1 cellular context compared by ENCODE assay signal in genomic region chr15:74389115-74390048, GRCh38.
TF ChIP-seq lines count a peak whose summit lies in the region.

No MANE protein-coding gene starts in this region.

TF ChIP-seq in K562, 482 proteins besides CTCF, POLR2A, EP300 and RAD21 (continued from another document and continues in another):
- TF ChIP-seq NFATC3 (IDR thresholded peaks at IDR 0.05) (peak; percentile 54; the same call in 1 of the 2 replicates), ZNF695 (CRISPR knock-in tag; IDR thresholded peaks at IDR 0.05) (peak; percentile 88), RCOR1 (IDR thresholded peaks at IDR 0.05; ENCODE audit: borderline replicate concordance in 1 of 2, low read depth in 2 of 2, low read length in 2 of 2) (peak; percentile 89 to 98), ATF4 (CRISPR knock-in tag; IDR thresholded peaks at IDR 0.05) (peak; percentile 82), CC2D1A (IDR thresholded peaks at IDR 0.05) (peak; percentile 99), IRF2 (CRISPR knock-in tag; IDR thresholded peaks at IDR 0.05) (no peak), CBX3 (IDR thresholded peaks at IDR 0.05; ENCODE audit: borderline replicate concordance in 1 of 2, low read length in 2 of 2) (peak in 1 of 2 experiments; percentile 78; a peak in 1 of 3 replicates), SMAD4 (CRISPR knock-in tag; conservative IDR thresholded peaks at IDR 0.05) (peak; percentile 98), DACH1 (IDR thresholded peaks at IDR 0.05; ENCODE audit: partially characterized antibody) (peak; percentile 48), COPS2 (conservative IDR thresholded peaks at IDR 0.05) (no peak), ATF7 (IDR thresholded peaks at IDR 0.05) (peak; percentile 92), ZNF764 (CRISPR knock-in tag; IDR thresholded peaks at IDR 0.05; ENCODE audit: low read depth) (no peak), KLF16 (IDR thresholded peaks at IDR 0.05) (peak; percentile 99), FOXJ3 (CRISPR knock-in tag; IDR thresholded peaks at IDR 0.05) (no peak), ZNF12 (CRISPR knock-in tag; IDR thresholded peaks at IDR 0.05) (no peak), BMI1 (IDR thresholded peaks at IDR 0.05; ENCODE audit: low read length) (no peak), FUS (optimal IDR thresholded peaks at IDR 0.05; ENCODE audit: low read depth, low read length) (no peak), HINFP (tag; conservative IDR thresholded peaks at IDR 0.05; ENCODE audit: low read depth) (peak; percentile 56), ATF1 (CRISPR knock-in tag; IDR thresholded peaks at IDR 0.05) (no peak), ATF1 (tag; IDR thresholded peaks at IDR 0.05) (peak; percentile 85), POLR2B (IDR thresholded peaks at IDR 0.05; ENCODE audit: low read depth, partially characterized antibody) (no peak), LEF1 (IDR thresholded peaks at IDR 0.05) (peak; percentile 99), MGA (IDR thresholded peaks at IDR 0.05) (peak; percentile 89; the same call in 1 of the 2 replicates), SRF (CRISPR knock-in tag; IDR thresholded peaks at IDR 0.05) (peak in 1 of 2 experiments; percentile 60; a peak in 1 of 4 replicates), KLF6 (CRISPR knock-in tag; IDR thresholded peaks at IDR 0.05; ENCODE audit: borderline replicate concordance) (peak; percentile 92), SOX6 (IDR thresholded peaks at IDR 0.05) (peak; percentile 99), ARID4B (CRISPR knock-in tag; IDR thresholded peaks at IDR 0.05) (no peak), CHD2 (IDR thresholded peaks at IDR 0.05; ENCODE audit: low read depth, low read length) (no peak), FOXK2 (conservative IDR thresholded peaks at IDR 0.05 in 1 of 2, IDR thresholded peaks at IDR 0.05 in 1 of 2; ENCODE audit: low read depth in 2 of 2) (peak; percentile 30 to 40; a peak in 1 of 4 replicates), FOS (IDR thresholded peaks at IDR 0.05; ENCODE audit: extremely low read depth, insufficient read length) (no peak), E2F5 (CRISPR knock-in tag; IDR thresholded peaks at IDR 0.05) (no peak), RFX5 (IDR thresholded peaks at IDR 0.05; ENCODE audit: low read depth, low read length) (no peak; the same call in 1 of the 2 replicates), RERE (CRISPR knock-in tag; IDR thresholded peaks at IDR 0.05; ENCODE audit: borderline replicate concordance) (no peak), MAFK (IDR thresholded peaks at IDR 0.05; ENCODE audit: low read length) (peak; percentile 31), GTF2F1 (IDR thresholded peaks at IDR 0.05; ENCODE audit: low read depth, low read length) (peak; percentile 41; the same call in 1 of the 2 replicates), ZNF79 (CRISPR knock-in tag; IDR thresholded peaks at IDR 0.05; ENCODE audit: low read depth) (peak; percentile 67), ZNF699 (CRISPR knock-in tag; IDR thresholded peaks at IDR 0.05; ENCODE audit: insufficient replicate concordance) (no peak)
